In the genomic region with DNA sequence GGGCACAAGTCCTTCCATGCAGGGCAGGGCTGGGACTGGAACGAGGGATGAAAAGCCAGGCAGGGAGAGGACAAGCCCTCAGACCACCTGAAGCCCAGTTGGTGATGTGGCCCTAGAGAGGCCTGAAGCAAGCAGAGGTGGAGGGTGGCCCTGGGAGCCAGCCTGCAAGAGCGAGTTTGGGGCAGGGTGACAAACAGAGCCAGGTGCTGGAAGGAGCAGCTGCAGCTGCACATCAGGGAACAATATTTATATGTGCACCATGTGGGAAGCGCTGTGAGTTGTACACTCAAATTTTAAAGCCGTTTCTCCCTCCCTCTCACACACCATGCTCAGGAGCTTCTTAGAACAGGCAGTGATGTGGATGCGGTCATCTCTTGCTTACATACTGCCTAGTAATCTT, we compare ENCODE assay signal across 17 cellular contexts.
"Had no signal": no experiment of that assay in that cellular context is flagged by ENCODE, and none has a peak within 500 bp of the region (broad histone marks: within the 10 kb centered on the region; RNA-seq: fewer than 3 reads in every experiment).

No MANE protein-coding gene starts in this region.

- H3K4me1 Mint-ChIP-seq: activated CD4-positive, alpha-beta T cell treated with anti-CD3 and anti-CD28 coated beads, Interleukin-2, amount 10 ng/mL, durations not matched to agents 7 days and 5 days; stimulated activated memory B cell treated with anti-CD40 and anti-IgM and Interleukin-4, amounts not matched to agents 10 μg/mL and 1 μg/mL and 100 μg/mL, for 72 hours had no signal

- H3K36me3 Mint-ChIP-seq: neural progenitor cell; stimulated activated memory B cell treated with anti-CD40 and anti-IgM and Interleukin-4, amounts not matched to agents 10 μg/mL and 1 μg/mL and 100 μg/mL, for 72 hours had no signal

- DNase-seq: activated CD4-positive, alpha-beta T cell treated with anti-CD3 and anti-CD28 coated beads, Interleukin-2, amount 10 ng/mL, durations not matched to agents 7 days and 5 days; activated CD8-positive, alpha-beta T cell treated with anti-CD3 and anti-CD28 coated beads, Interleukin-2, amount 10 ng/mL, durations not matched to agents 7 days and 5 days; activated naive CD4-positive, alpha-beta T cell treated with anti-CD3 and anti-CD28 coated beads for 36 hours; activated T-cell treated with anti-CD3 and anti-CD28 coated beads, Interleukin-2, amount 50 U/mL, for 24 hours; body of pancreas; caudate nucleus; dorsolateral prefrontal cortex; left colon; lower lobe of right lung; right lobe of liver; spleen; stimulated activated CD4-positive, alpha-beta T cell treated with anti-CD3 and anti-CD28 coated beads, Interleukin-4, amount 100 ng/mL, for 4 hours; T1000; upper lobe of right lung had no signal

- H3K4me3 Mint-ChIP-seq: activated CD4-positive, alpha-beta T cell treated with anti-CD3 and anti-CD28 coated beads, Interleukin-2, amount 10 ng/mL, durations not matched to agents 7 days and 5 days; activated CD8-positive, alpha-beta T cell treated with anti-CD3 and anti-CD28 coated beads, Interleukin-2, amount 10 ng/mL, durations not matched to agents 7 days and 5 days; activated naive CD4-positive, alpha-beta T cell treated with anti-CD3 and anti-CD28 coated beads for 36 hours; activated T-cell treated with anti-CD3 and anti-CD28 coated beads, Interleukin-2, amount 50 U/mL, for 24 hours; neural progenitor cell; stimulated activated memory B cell treated with anti-CD40 and anti-IgM and Interleukin-4, amounts not matched to agents 10 μg/mL and 1 μg/mL and 100 μg/mL, for 72 hours had no signal

- H3K27ac Mint-ChIP-seq: activated CD4-positive, alpha-beta T cell treated with anti-CD3 and anti-CD28 coated beads, Interleukin-2, amount 10 ng/mL, durations not matched to agents 7 days and 5 days; activated CD8-positive, alpha-beta T cell treated with anti-CD3 and anti-CD28 coated beads, Interleukin-2, amount 10 ng/mL, durations not matched to agents 7 days and 5 days; activated naive CD4-positive, alpha-beta T cell treated with anti-CD3 and anti-CD28 coated beads for 36 hours; activated T-cell treated with anti-CD3 and anti-CD28 coated beads, Interleukin-2, amount 50 U/mL, for 24 hours; activated T-helper 2 cell treated with anti-CD3 and anti-CD28 coated beads, Interferon-gamma antibody, Interleukin-2, Interleukin-4, amounts not matched to agents 10 μg/mL and 5 μg/mL and 100 μg/mL, durations not matched to agents 14 hours and 24 hours and 36 hours; neural progenitor cell; stimulated activated memory B cell treated with anti-CD40 and anti-IgM and Interleukin-4, amounts not matched to agents 10 μg/mL and 1 μg/mL and 100 μg/mL, for 72 hours had no signal

- H3K9me3 Mint-ChIP-seq: activated CD4-positive, alpha-beta T cell treated with anti-CD3 and anti-CD28 coated beads, Interleukin-2, amount 10 ng/mL, durations not matched to agents 7 days and 5 days; activated naive CD4-positive, alpha-beta T cell treated with anti-CD3 and anti-CD28 coated beads for 36 hours; activated T-cell treated with anti-CD3 and anti-CD28 coated beads, Interleukin-2, amount 50 U/mL, for 24 hours; activated T-helper 2 cell treated with anti-CD3 and anti-CD28 coated beads, Interferon-gamma antibody, Interleukin-2, Interleukin-4, amounts not matched to agents 10 μg/mL and 5 μg/mL and 100 μg/mL, durations not matched to agents 14 hours and 24 hours and 36 hours; neural progenitor cell; stimulated activated memory B cell treated with anti-CD40 and anti-IgM and Interleukin-4, amounts not matched to agents 10 μg/mL and 1 μg/mL and 100 μg/mL, for 72 hours had no signal
